8 cellular contexts compared by ENCODE assay signal in genomic region chr2:151437630-151438029, GRCh38. TPM values are rescaled to one million over a fixed set of nuclear protein-coding genes. Genes with fewer than 3 reads are reported as not detected.
DNase-seq lines count a peak whose midpoint lies in the region; ATAC-seq and TF ChIP-seq lines count a peak whose summit lies in the region.

No MANE protein-coding gene starts in this region.

- no peaks in the 10 kb centered on the region for H3K9me3 ChIP-seq in gastroesophageal sphincter

- H3K27ac ChIP-seq in gastroesophageal sphincter: no peak overlapping the region

- no peaks in the 10 kb centered on the region for H3K27me3 ChIP-seq in gastroesophageal sphincter

- TF ChIP-seq POLR2A in gastroesophageal sphincter (IDR thresholded peaks at IDR 0.05): no peak

- in situ Hi-C loops in GM13977 (cut with MboI; ENCODE audit: low pct_unique_long_range_greater_than_20kb, low sequenced_read_pairs, unreplicated experiment): no loop called here

- ATAC-seq in SK-N-SH treated with all-trans-retinoic acid at 6 μM for 48 hours (peak; percentile 55), gastroesophageal sphincter (no peak), GM18502 (IDR thresholded peaks at IDR 0.05; ENCODE audit: poor library complexity, unreplicated experiment) (no peak)

- TF ChIP-seq EP300 in gastroesophageal sphincter (IDR thresholded peaks at IDR 0.05): no peak

- no peak overlapping the region for H3K4me3 ChIP-seq in gastroesophageal sphincter

- TF ChIP-seq CTCF in GM13977 (IDR thresholded peaks at IDR 0.05; ENCODE audit: extremely low read depth, insufficient read depth, missing control alignments) (peak; percentile 46), gastroesophageal sphincter (IDR thresholded peaks at IDR 0.05) (peak; percentile 40 to 64 (median 51))

- H3K4me1 ChIP-seq in gastroesophageal sphincter: no peaks in the 10 kb centered on the region

- peaks cover 3 to 97% of the 10 kb centered on the region in 2 donors for H3K36me3 ChIP-seq in gastroesophageal sphincter

- peak; percentile 30 for DNase-seq in AG20443 (ENCODE audit: low spot score)
- DNase-seq in GM13977 (ENCODE audit: low spot score): peak; percentile 27
- DNase-seq in stromal cell of bone marrow (ENCODE audit: low read depth): peak; percentile 11
- no peak for DNase-seq in putamen (ENCODE audit: low spot score)
- DNase-seq in GM19240 (ENCODE audit: insufficient read length, low spot score): no peak

- WGBS in gastroesophageal sphincter (ENCODE audit: low coverage in 1 of 2), 2 donors: 51 to 54% methylated on average over 3 of the region's 3 CpGs

TF ChIP-seq in SK-N-SH treated with all-trans-retinoic acid at 6 μM for 48 hours, 23 proteins besides CTCF, POLR2A, EP300 and RAD21:
- no peak for TF ChIP-seq PPARA (CRISPR knock-in tag; IDR thresholded peaks at IDR 0.05; ENCODE audit: borderline replicate concordance)

RNA-seq across cellular contexts. Expression of gene RIF1, which starts 27.9 kb away (rescaled TPM):
- 10 to 100 TPM; 25.7 to 53.7 (median 32.9) TPM for total RNA-seq in gastroesophageal sphincter

Comparison
In these comparisons a context has a peak if more than half of its experiments do, and no peak if none do; other contexts are left out.
1. DNase-seq: peak in AG20443 (single experiment), GM13977 (single experiment) and stromal cell of bone marrow (single experiment); none in putamen (single experiment) and GM19240 (single experiment).